25 cellular contexts compared by ENCODE assay signal in the genomic region with DNA sequence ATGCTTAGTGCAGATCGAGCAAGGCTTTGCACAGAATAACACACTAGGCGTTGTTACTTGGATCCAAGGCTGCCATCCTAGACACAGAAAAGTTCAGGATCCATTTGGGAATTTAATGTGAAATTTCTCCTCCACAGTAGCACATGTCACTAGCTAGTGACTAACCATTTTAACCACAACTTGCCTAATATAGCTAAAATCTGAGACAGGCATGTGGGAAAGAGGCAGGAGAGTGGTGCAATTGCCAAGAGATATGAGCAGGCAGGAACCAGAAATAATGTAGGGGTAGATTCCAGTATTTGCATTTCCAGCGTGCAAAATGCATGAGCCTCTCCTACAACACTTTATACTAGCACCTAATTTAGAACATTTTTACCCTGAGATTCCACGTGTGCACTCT.
DNase-seq lines count a peak whose midpoint lies in the region; ATAC-seq, FAIRE-seq and TF ChIP-seq lines count a peak whose summit lies in the region.
"Had no signal": no experiment of that assay in that cellular context is flagged by ENCODE, and none has a peak within 500 bp of the region (broad histone marks: within the 10 kb centered on the region; RNA-seq: fewer than 3 reads in every experiment).

No MANE protein-coding gene starts in this region.

- H3K27me3 ChIP-seq in fibroblast of lung (ENCODE audit: control insufficient read depth, insufficient read depth, low read length): no peaks in the 10 kb centered on the region
- no peaks in the 10 kb centered on the region for H3K27me3 ChIP-seq in gastrocnemius medialis
- H3K27me3 ChIP-seq: gastroesophageal sphincter, neural progenitor cell had no signal

- H3K4me3 ChIP-seq in fibroblast of lung (replicated peaks in 1 of 4; ENCODE audit: control extremely low read depth in 1 of 4, insufficient read depth in 1 of 4, low read depth in 3 of 4, low read length in 4 of 4) (no peak overlapping the region), gastrocnemius medialis (no peak overlapping the region)
- H3K4me3 ChIP-seq: gastroesophageal sphincter, lower lobe of right lung, neural progenitor cell, thoracic aorta had no signal

- no peak for TF ChIP-seq CTCF in fibroblast of lung (conservative IDR thresholded peaks at IDR 0.05 in 1 of 2, IDR thresholded peaks at IDR 0.05 in 1 of 2; ENCODE audit: low read depth in 1 of 2, low read length in 2 of 2)
- no peak for TF ChIP-seq CTCF in gastrocnemius medialis (IDR thresholded peaks at IDR 0.05 in 4 of 5, conservative IDR thresholded peaks at IDR 0.05 in 1 of 5)

- intact Hi-C loops in gastrocnemius medialis (cut with DNase I; ENCODE audit: low total_unique reads): no loop called here

- DNase-seq in HS-5 (ENCODE audit: low read depth) (peak; percentile 29), RKO (ENCODE audit: low spot score) (peak; percentile 2), fibroblast of lung (ENCODE audit: low read depth in 2 of 2) (peak; percentile 58 to 68), renal cortical epithelial cell (ENCODE audit: low read depth) (peak; percentile 4), COLO668 (lab: John Stamatoyannopoulos, UW; ENCODE audit: unreplicated experiment) (no peak), gastrocnemius medialis (no peak), GM12891 (ENCODE audit: insufficient read length, low spot score) (no peak)
- no peak for DNase-seq in NK-92 treated with Interleukin-12 subunit alpha and Interleukin-12 subunit beta, amount 100 ng/mL, for 24 hours (lab: John Stamatoyannopoulos, UW)
- DNase-seq: activated CD4-positive, alpha-beta T cell treated with anti-CD3 and anti-CD28 coated beads for 1 hour; activated CD8-positive, alpha-beta memory T cell treated with anti-CD3 and anti-CD28 coated beads for 24 hours; activated naive CD4-positive, alpha-beta T cell; activated T-cell treated with anti-CD3 and anti-CD28 coated beads, Interleukin-2, amount 50 U/mL, for 4 hours; amniotic stem cell; CD4-positive, alpha-beta memory T cell; DMS53; GF-D8; kidney; lower lobe of right lung; NCI-H1105; NCI-H510A treated with DMSO at 0.1 percent for 48 hours; stimulated activated CD4-positive, alpha-beta T cell treated with anti-CD3 and anti-CD28 coated beads, Interleukin-2, amount 100 ng/mL, for 24 hours; stimulated activated naive CD4-positive, alpha-beta T cell had no signal

- TF ChIP-seq POLR2A in gastrocnemius medialis (IDR thresholded peaks at IDR 0.05) (no peak), GM12891 (IDR thresholded peaks at IDR 0.05; ENCODE audit: low read depth, low read length) (no peak)

- no peak for FAIRE-seq in GM12891 (lab: Jason Lieb, UNC)
- FAIRE-seq: kidney had no signal

- in situ Hi-C loops in gastrocnemius medialis (cut with MboI; ENCODE audit: low sequenced_read_pairs in 4 of 4): no loop called here

- H3K4me1 ChIP-seq in fibroblast of lung (ENCODE audit: control insufficient read depth, extremely low read depth, insufficient read depth, low read length): no peaks in the 10 kb centered on the region
- H3K4me1 ChIP-seq in gastrocnemius medialis: no peaks in the 10 kb centered on the region
- H3K4me1 ChIP-seq: lower lobe of right lung, neural progenitor cell had no signal

- no peak overlapping the region for H2AFZ ChIP-seq in fibroblast of lung (ENCODE audit: low read length)
- H2AFZ ChIP-seq: neural progenitor cell had no signal

- no peak overlapping the region for H3K9ac ChIP-seq in fibroblast of lung (ENCODE audit: insufficient read depth, low read length)
- H3K9ac ChIP-seq: neural progenitor cell had no signal

- H3K9me3 ChIP-seq in fibroblast of lung (ENCODE audit: control insufficient read depth, insufficient read depth, low read depth, low read length): no peaks in the 10 kb centered on the region
- H3K9me3 ChIP-seq in gastrocnemius medialis: no peaks in the 10 kb centered on the region
- H3K9me3 ChIP-seq: gastroesophageal sphincter, lower lobe of right lung, thoracic aorta had no signal

- H3K4me2 ChIP-seq in fibroblast of lung (ENCODE audit: extremely low read depth, insufficient read depth, low read length): no peak overlapping the region
- H3K4me2 ChIP-seq: neural progenitor cell had no signal

- H3K79me2 ChIP-seq in fibroblast of lung (ENCODE audit: control insufficient read depth, insufficient read depth, low read length): no peaks in the 10 kb centered on the region

- H4K20me1 ChIP-seq in fibroblast of lung (ENCODE audit: control insufficient read depth, extremely low read depth, insufficient read depth, low read length): no peaks in the 10 kb centered on the region

- no peak overlapping the region for H3K27ac ChIP-seq in fibroblast of lung (ENCODE audit: insufficient read depth, low read length)
- H3K27ac ChIP-seq in gastrocnemius medialis: no peak overlapping the region
- H3K27ac ChIP-seq: gastroesophageal sphincter, lower lobe of right lung, neural progenitor cell, thoracic aorta had no signal

- ATAC-seq in gastrocnemius medialis: no peak
- ATAC-seq: activated T-cell treated with anti-CD3 and anti-CD28 coated beads, Interleukin-2, amount 50 U/mL, for 4 hours; gastroesophageal sphincter; lower lobe of right lung had no signal

- no peaks in the 10 kb centered on the region for H3K36me3 ChIP-seq in fibroblast of lung (ENCODE audit: control insufficient read depth, insufficient read depth, low read length)
- H3K36me3 ChIP-seq in gastrocnemius medialis: no peaks in the 10 kb centered on the region
- H3K36me3 ChIP-seq: gastroesophageal sphincter, lower lobe of right lung, neural progenitor cell, thoracic aorta had no signal

TF ChIP-seq in GM12891, 5 proteins besides CTCF, POLR2A, EP300 and RAD21:
- TF ChIP-seq POLR2AphosphoS5 (IDR thresholded peaks at IDR 0.05; ENCODE audit: low read depth, low read length) (no peak), TAF1 (IDR thresholded peaks at IDR 0.05; ENCODE audit: low read depth, low read length) (no peak), PAX5 (IDR thresholded peaks at IDR 0.05; ENCODE audit: insufficient read depth, low read length, severe bottlenecking) (no peak), SPI1 (IDR thresholded peaks at IDR 0.05; ENCODE audit: low read depth, low read length) (no peak), POU2F2 (IDR thresholded peaks at IDR 0.05; ENCODE audit: low read depth, low read length) (no peak)

Comparison
In these comparisons a context has a peak if more than half of its experiments do, and no peak if none do; other contexts are left out.
1. DNase-seq: peak in HS-5 (single experiment), RKO (single experiment), fibroblast of lung (2 of 2) and renal cortical epithelial cell (single experiment); none in COLO668 (single experiment), gastrocnemius medialis (0 of 2), NK-92 treated with Interleukin-12 subunit alpha and Interleukin-12 subunit beta, amount 100 ng/mL, for 24 hours (single experiment) and GM12891 (single experiment).